In the genomic region with DNA sequence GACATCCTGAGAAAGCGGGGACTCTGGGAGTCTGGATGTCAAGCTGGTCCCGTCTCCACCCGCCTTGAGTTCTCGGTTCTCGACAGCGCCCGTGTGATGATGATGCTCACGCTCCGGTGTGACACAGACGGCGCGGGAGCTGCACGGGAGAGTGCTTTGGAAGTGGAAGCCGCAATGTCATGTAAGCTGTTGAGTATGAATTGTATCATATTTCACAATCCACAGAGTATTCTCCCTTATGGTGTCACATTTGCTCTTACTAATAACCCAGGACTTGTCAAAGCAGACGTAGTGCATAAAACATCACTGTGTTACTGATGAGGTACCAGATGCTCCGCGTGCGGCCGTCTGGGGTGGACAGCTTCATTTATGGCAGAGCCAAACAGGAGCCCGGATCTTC, we compare ENCODE assay signal across 9 cellular contexts.
DNase-seq lines count a peak whose midpoint lies in the region; ATAC-seq, FAIRE-seq and TF ChIP-seq lines count a peak whose summit lies in the region.
"Had no signal": no experiment of that assay in that cellular context is flagged by ENCODE, and none has a peak within 500 bp of the region (broad histone marks: within the 10 kb centered on the region; RNA-seq: fewer than 3 reads in every experiment).

No MANE protein-coding gene starts in this region.

- intact Hi-C loops in activated CD4-positive, alpha-beta memory T cell treated with anti-CD3 and anti-CD28 coated beads for 36 hours (cut with micrococcal nuclease): no loop called here

- no peak overlapping the region for H4K5ac ChIP-seq in H1 (ENCODE audit: insufficient read length, low read depth, low read length)

- H3K27me3 ChIP-seq in H1 (replicated peaks in 1 of 4; ENCODE audit: control insufficient read depth in 3 of 4, extremely low read depth in 1 of 4, insufficient read depth in 3 of 4, low read length in 3 of 4): no peaks in the 10 kb centered on the region

- no peak for TF ChIP-seq EP300 in H1 (IDR thresholded peaks at IDR 0.05; ENCODE audit: borderline replicate concordance in 1 of 2, low read depth in 2 of 2, low read length in 2 of 2)

- no peaks in the 10 kb centered on the region for H4K20me1 ChIP-seq in H1 (replicated peaks in 1 of 2; ENCODE audit: control insufficient read depth in 1 of 2, insufficient read depth in 2 of 2, low read length in 2 of 2)

- no peak overlapping the region for H4K91ac ChIP-seq in H1 (replicated peaks; ENCODE audit: insufficient read length, low read length)

- H3K79me2 ChIP-seq in H1 (ENCODE audit: control insufficient read depth in 1 of 2, insufficient read depth in 2 of 2, low read length in 2 of 2): no peaks in the 10 kb centered on the region

- no peak overlapping the region for H3K4me3 ChIP-seq in H1 (ENCODE audit: extremely low read depth in 1 of 4, insufficient read depth in 2 of 4, low read depth in 3 of 4, low read length in 4 of 4)

- H3K18ac ChIP-seq in H1 (ENCODE audit: extremely low read depth, low read length): no peak overlapping the region

- H3K4me1 ChIP-seq in H1 (replicated peaks in 1 of 4; ENCODE audit: control insufficient read depth in 3 of 4, insufficient read depth in 4 of 4, low read length in 3 of 4): peaks cover 0 to 7% (median 3%) of the 10 kb centered on the region in 4 experiments; a peak in 4 of 7 replicates

- no peak overlapping the region for H2BK120ac ChIP-seq in H1 (replicated peaks; ENCODE audit: low read depth, low read length)

- no peaks in the 10 kb centered on the region for H3K79me1 ChIP-seq in H1 (ENCODE audit: low read depth, low read length)

- no peaks in the 10 kb centered on the region for H3K23me2 ChIP-seq in H1 (ENCODE audit: low read depth, low read length)

- no peak overlapping the region for H2BK12ac ChIP-seq in H1 (ENCODE audit: low read depth, low read length)

- CTCF ChIA-PET in activated CD4-positive, alpha-beta memory T cell treated with anti-CD3 and anti-CD28 coated beads for 36 hours (lab: Charles Lee): interaction anchor here (0.8 kb wide), 1 partner anchor 199 kb away, joined by 3 read pairs; no protein-coding TSS in a partner anchor
- CTCF ChIA-PET in activated CD4-positive, alpha-beta memory T cell treated with anti-CD3 and anti-CD28 coated beads, Interleukin-2, amount 10 ng/mL, durations not matched to agents 7 days and 5 days (lab: Charles Lee): interaction anchor here (0.8 to 2.4 kb wide), 4 partner anchors 11 to 125 kb away, joined by 3 to 10 read pairs (median 4); no protein-coding TSS in a partner anchor
- CTCF ChIA-PET in H1 (lab: Charles Lee; ENCODE audit: partially characterized antibody): interaction anchor here (0.8 to 2.1 kb wide), 8 partner anchors 8 to 125 kb away, joined by 3 to 7 read pairs (median 4); no protein-coding TSS in a partner anchor

- no peak overlapping the region for H3K23ac ChIP-seq in H1 (ENCODE audit: insufficient read length)

- peaks cover 31% of the 10 kb centered on the region for H3K36me3 Mint-ChIP-seq in activated CD4-positive, alpha-beta memory T cell treated with anti-CD3 and anti-CD28 coated beads for 36 hours
- H3K36me3 Mint-ChIP-seq in activated CD4-positive, alpha-beta memory T cell treated with anti-CD3 and anti-CD28 coated beads, Interleukin-2, amount 10 ng/mL, durations not matched to agents 7 days and 5 days (ENCODE audit: low read depth): peaks cover 52% of the 10 kb centered on the region

- peak overlapping the region; percentile 22 for H3K4me3 Mint-ChIP-seq in activated CD4-positive, alpha-beta memory T cell treated with anti-CD3 and anti-CD28 coated beads for 36 hours
- H3K4me3 Mint-ChIP-seq in activated CD4-positive, alpha-beta memory T cell treated with anti-CD3 and anti-CD28 coated beads, Interleukin-2, amount 10 ng/mL, durations not matched to agents 7 days and 5 days: no peak overlapping the region
- H3K4me3 Mint-ChIP-seq in stimulated activated naive CD8-positive, alpha-beta T cell treated with anti-CD3 and anti-CD28 coated beads, Interleukin-15, amount 100 ng/mL, for 72 hours: peak overlapping the region; percentile 79 to 88

- no peaks in the 10 kb centered on the region for H3K9me3 ChIP-seq in H1 (ENCODE audit: insufficient read depth in 2 of 2, low read depth in 1 of 2, low read length in 1 of 2)

- H3K36me3 ChIP-seq in H1 (ENCODE audit: control insufficient read depth in 2 of 4, insufficient read depth in 4 of 4, low read length in 3 of 4): no peaks in the 10 kb centered on the region

- no peak overlapping the region for H3K56ac ChIP-seq in H1 (replicated peaks; ENCODE audit: insufficient read length, low read depth, low read length)

- no peak for TF ChIP-seq CTCF in H1 (IDR thresholded peaks at IDR 0.05; ENCODE audit: control extremely low read depth in 1 of 3, insufficient read depth in 1 of 3, low read depth in 1 of 3, low read length in 3 of 3)
- no peak for TF ChIP-seq CTCF in omental fat pad (IDR thresholded peaks at IDR 0.05)

- POLR2A ChIA-PET in activated CD4-positive, alpha-beta memory T cell treated with anti-CD3 and anti-CD28 coated beads for 36 hours (lab: Charles Lee): interaction anchor here (1.1 to 1.6 kb wide), 3 partner anchors 12 to 320 kb away, joined by 3 to 6 read pairs (median 4); no protein-coding TSS in a partner anchor
- POLR2A ChIA-PET in activated CD4-positive, alpha-beta memory T cell treated with anti-CD3 and anti-CD28 coated beads, Interleukin-2, amount 10 ng/mL, durations not matched to agents 7 days and 5 days (lab: Charles Lee): interaction anchor here (0.6 to 3.5 kb wide), 8 partner anchors 8 to 68 kb away, joined by 3 to 13 read pairs (median 6); no protein-coding TSS in a partner anchor
- POLR2A ChIA-PET in H1 (lab: Charles Lee; ENCODE audit: partially characterized antibody): interaction anchor here (1.2 to 1.4 kb wide), 2 partner anchors 12 to 16 kb away, joined by 3 to 4 read pairs; no protein-coding TSS in a partner anchor

- no peak overlapping the region for H3K4ac ChIP-seq in H1 (replicated peaks; ENCODE audit: insufficient read length, low read depth, low read length)

- FAIRE-seq in H1 (lab: Jason Lieb, UNC): no peak

- H2BK20ac ChIP-seq in H1 (ENCODE audit: low read length): no peak overlapping the region

- H2AK5ac ChIP-seq in H1 (ENCODE audit: low read depth, low read length): no peak overlapping the region

- WGBS in H1 (ENCODE audit: extremely low coverage in 1 of 2, insufficient coverage in 1 of 2, insufficient read length in 1 of 2, insufficient replicate concordance in 2 of 2, low coverage in 1 of 2, low lambda C conversion rate in 2 of 2, missing lambda C conversion rate in 1 of 2), 2 experiments: 94% methylated on average over 20 of the region's 20 CpGs; no CpG with 5 or more reads in 1 of the 2 experiments

- H3K9ac ChIP-seq in H1 (replicated peaks in 1 of 4; ENCODE audit: extremely low read depth in 1 of 4, low read depth in 3 of 4, low read length in 3 of 4): no peak overlapping the region

- peaks cover 36% of the 10 kb centered on the region for H3K4me1 Mint-ChIP-seq in activated CD4-positive, alpha-beta memory T cell treated with anti-CD3 and anti-CD28 coated beads for 36 hours (ENCODE audit: low read depth)
- peaks cover 53% of the 10 kb centered on the region for H3K4me1 Mint-ChIP-seq in activated CD4-positive, alpha-beta memory T cell treated with anti-CD3 and anti-CD28 coated beads, Interleukin-2, amount 10 ng/mL, durations not matched to agents 7 days and 5 days
- H3K4me1 Mint-ChIP-seq in stimulated activated naive CD8-positive, alpha-beta T cell treated with anti-CD3 and anti-CD28 coated beads, Interleukin-15, amount 100 ng/mL, for 72 hours: peaks cover 90% of the 10 kb centered on the region

- TF ChIP-seq RAD21 in H1 (IDR thresholded peaks at IDR 0.05 in 1 of 2, conservative IDR thresholded peaks at IDR 0.05 in 1 of 2; ENCODE audit: low read depth in 2 of 2, low read length in 2 of 2): no peak

- no peak overlapping the region for H2BK5ac ChIP-seq in H1 (ENCODE audit: low read depth, low read length)

- no peak overlapping the region for H3K4me2 ChIP-seq in H1 (ENCODE audit: insufficient read depth in 1 of 2, low read depth in 2 of 2, low read length in 2 of 2)

- peak overlapping the region; percentile 47; the same call in 1 of the 2 replicates for H4K8ac ChIP-seq in H1 (ENCODE audit: extremely low read depth, insufficient read depth, low read length)

- peak; percentile 7 for DNase-seq in activated CD4-positive, alpha-beta memory T cell treated with anti-CD3 and anti-CD28 coated beads for 36 hours
- DNase-seq in activated CD4-positive, alpha-beta memory T cell treated with anti-CD3 and anti-CD28 coated beads, Interleukin-2, amount 10 ng/mL, durations not matched to agents 7 days and 5 days: no peak
- DNase-seq in NCI-H2171 (lab: John Stamatoyannopoulos, UW) (peak; percentile 79), H1 (ENCODE audit: low read depth in 1 of 2, low spot score in 2 of 2) (no peak), omental fat pad (ENCODE audit: low spot score) (no peak)
- DNase-seq in stimulated activated naive CD8-positive, alpha-beta T cell treated with anti-CD3 and anti-CD28 coated beads, Interleukin-15, amount 100 ng/mL, for 72 hours: no peak
- no peak for DNase-seq in activated CD4-positive, alpha-beta T cell treated with anti-CD3 and anti-CD28 coated beads for 1 hour
- DNase-seq: kidney glomerular epithelial cell had no signal

- H3K27me3 Mint-ChIP-seq in activated CD4-positive, alpha-beta memory T cell treated with anti-CD3 and anti-CD28 coated beads for 36 hours: no peaks in the 10 kb centered on the region
- no peaks in the 10 kb centered on the region for H3K27me3 Mint-ChIP-seq in activated CD4-positive, alpha-beta memory T cell treated with anti-CD3 and anti-CD28 coated beads, Interleukin-2, amount 10 ng/mL, durations not matched to agents 7 days and 5 days
- no peaks in the 10 kb centered on the region for H3K27me3 Mint-ChIP-seq in stimulated activated naive CD8-positive, alpha-beta T cell treated with anti-CD3 and anti-CD28 coated beads, Interleukin-15, amount 100 ng/mL, for 72 hours

- no peak overlapping the region for H2BK15ac ChIP-seq in H1 (ENCODE audit: low read length)

- ATAC-seq in stimulated activated naive CD8-positive, alpha-beta T cell treated with anti-CD3 and anti-CD28 coated beads, Interleukin-15, amount 100 ng/mL, for 72 hours: peak; percentile 49
- ATAC-seq in SK-N-SH treated with all-trans-retinoic acid at 6 μM for 48 hours (no peak), omental fat pad (ENCODE audit: low FRiP score) (no peak)

- no peak overlapping the region for H3K14ac ChIP-seq in H1 (ENCODE audit: insufficient read length)

- no peak overlapping the region for H3K27ac ChIP-seq in H1 (ENCODE audit: low read depth, low read length)

- H3K9me3 Mint-ChIP-seq in activated CD4-positive, alpha-beta memory T cell treated with anti-CD3 and anti-CD28 coated beads for 36 hours: no peaks in the 10 kb centered on the region
- H3K9me3 Mint-ChIP-seq in activated CD4-positive, alpha-beta memory T cell treated with anti-CD3 and anti-CD28 coated beads, Interleukin-2, amount 10 ng/mL, durations not matched to agents 7 days and 5 days: no peaks in the 10 kb centered on the region
- no peaks in the 10 kb centered on the region for H3K9me3 Mint-ChIP-seq in stimulated activated naive CD8-positive, alpha-beta T cell treated with anti-CD3 and anti-CD28 coated beads, Interleukin-15, amount 100 ng/mL, for 72 hours

- TF ChIP-seq POLR2A in H1 (IDR thresholded peaks at IDR 0.05; ENCODE audit: control extremely low read depth in 1 of 2, low read depth in 2 of 2, low read length in 2 of 2): no peak

- no peak overlapping the region for H2AFZ ChIP-seq in H1 (ENCODE audit: low read length)

- no peak overlapping the region for H3K27ac Mint-ChIP-seq in activated CD4-positive, alpha-beta memory T cell treated with anti-CD3 and anti-CD28 coated beads for 36 hours
- no peak overlapping the region for H3K27ac Mint-ChIP-seq in activated CD4-positive, alpha-beta memory T cell treated with anti-CD3 and anti-CD28 coated beads, Interleukin-2, amount 10 ng/mL, durations not matched to agents 7 days and 5 days
- peak overlapping the region; percentile 72 to 92 for H3K27ac Mint-ChIP-seq in stimulated activated naive CD8-positive, alpha-beta T cell treated with anti-CD3 and anti-CD28 coated beads, Interleukin-15, amount 100 ng/mL, for 72 hours

Comparison
In these comparisons a context has a peak if more than half of its experiments do, and no peak if none do; other contexts are left out.
1. DNase-seq: peak in activated CD4-positive, alpha-beta memory T cell treated with anti-CD3 and anti-CD28 coated beads for 36 hours (single experiment) and NCI-H2171 (single experiment); none in activated CD4-positive, alpha-beta memory T cell treated with anti-CD3 and anti-CD28 coated beads, Interleukin-2, amount 10 ng/mL, durations not matched to agents 7 days and 5 days (single experiment), H1 (0 of 2), stimulated activated naive CD8-positive, alpha-beta T cell treated with anti-CD3 and anti-CD28 coated beads, Interleukin-15, amount 100 ng/mL, for 72 hours (0 of 2), omental fat pad (single experiment) and activated CD4-positive, alpha-beta T cell treated with anti-CD3 and anti-CD28 coated beads for 1 hour (single experiment).
2. H3K27ac Mint-ChIP-seq: peak in stimulated activated naive CD8-positive, alpha-beta T cell treated with anti-CD3 and anti-CD28 coated beads, Interleukin-15, amount 100 ng/mL, for 72 hours (2 of 2); none in activated CD4-positive, alpha-beta memory T cell treated with anti-CD3 and anti-CD28 coated beads for 36 hours (single experiment) and activated CD4-positive, alpha-beta memory T cell treated with anti-CD3 and anti-CD28 coated beads, Interleukin-2, amount 10 ng/mL, durations not matched to agents 7 days and 5 days (single experiment).